Comparison of ENCODE assay signal across 1 cellular context in genomic region chr15:90101130-90101968, GRCh38.
A peak's percentile ranks its signal among the peaks of the same experiment; 100 is the strongest.
TF ChIP-seq lines count a peak whose summit lies in the region.

No MANE protein-coding gene starts in this region.

TF ChIP-seq in H1, 55 proteins besides CTCF, POLR2A, EP300 and RAD21 (continued from another document):
- TF ChIP-seq SIN3A (conservative IDR thresholded peaks at IDR 0.05 in 1 of 2, IDR thresholded peaks at IDR 0.05 in 1 of 2; ENCODE audit: low read depth in 1 of 2, low read length in 2 of 2) (peak in 1 of 2 experiments; percentile 30; a peak in 1 of 4 replicates), RBBP5 (IDR thresholded peaks at IDR 0.05; ENCODE audit: borderline replicate concordance, low read depth, low read length) (no peak), EZH2 (IDR thresholded peaks at IDR 0.05; ENCODE audit: low read depth, low read length, severe bottlenecking) (no peak), ZNF274 (IDR thresholded peaks at IDR 0.05; ENCODE audit: borderline replicate concordance, extremely low read depth, low read length) (no peak), TEAD4 (IDR thresholded peaks at IDR 0.05; ENCODE audit: low read depth, low read length) (no peak), POLR2AphosphoS5 (IDR thresholded peaks at IDR 0.05; ENCODE audit: low read depth, low read length) (0 out of 2 replicates have a peak, but pooled peaks have one; percentile 15), SIRT6 (IDR thresholded peaks at IDR 0.05; ENCODE audit: low read length) (no peak), JUN (IDR thresholded peaks at IDR 0.05; ENCODE audit: low read depth, low read length) (no peak), KDM1A (IDR thresholded peaks at IDR 0.05; ENCODE audit: borderline replicate concordance, low read length) (no peak), CHD7 (IDR thresholded peaks at IDR 0.05; ENCODE audit: insufficient replicate concordance, low read length) (no peak), HDAC6 (IDR thresholded peaks at IDR 0.05; ENCODE audit: low read depth, low read length) (no peak), CBX5 (IDR thresholded peaks at IDR 0.05; ENCODE audit: low read depth, low read length) (no peak), TAF7 (optimal IDR thresholded peaks at IDR 0.05; ENCODE audit: borderline replicate concordance, low read depth, low read length) (no peak), RFX5 (IDR thresholded peaks at IDR 0.05; ENCODE audit: borderline replicate concordance, low read depth, low read length) (no peak), EGR1 (IDR thresholded peaks at IDR 0.05; ENCODE audit: borderline replicate concordance, low read depth, low read length) (no peak), SRF (IDR thresholded peaks at IDR 0.05; ENCODE audit: low read depth, low read length) (no peak), CREB1 (IDR thresholded peaks at IDR 0.05) (no peak), GTF2F1 (IDR thresholded peaks at IDR 0.05; ENCODE audit: borderline replicate concordance, low read depth, low read length) (no peak), FOSL1 (IDR thresholded peaks at IDR 0.05; ENCODE audit: insufficient read depth, low read depth, low read length) (no peak), SIX5 (IDR thresholded peaks at IDR 0.05; ENCODE audit: low read depth, low read length) (no peak), SP1 (IDR thresholded peaks at IDR 0.05; ENCODE audit: low read depth, low read length) (no peak), BACH1 (IDR thresholded peaks at IDR 0.05; ENCODE audit: low read length) (no peak), POU5F1 (IDR thresholded peaks at IDR 0.05; ENCODE audit: low read depth, low read length) (no peak), SUZ12 (IDR thresholded peaks at IDR 0.05; ENCODE audit: low read length) (no peak), YY1 (IDR thresholded peaks at IDR 0.05; ENCODE audit: low read depth, low read length) (no peak), ATF2 (IDR thresholded peaks at IDR 0.05; ENCODE audit: low read length) (no peak), SP4 (IDR thresholded peaks at IDR 0.05; ENCODE audit: low read length) (no peak), NRF1 (IDR thresholded peaks at IDR 0.05; ENCODE audit: low read depth, low read length) (no peak), GABPA (IDR thresholded peaks at IDR 0.05; ENCODE audit: borderline replicate concordance, insufficient read depth, low read length) (no peak), CHD1 (IDR thresholded peaks at IDR 0.05; ENCODE audit: low read depth, low read length) (no peak), E2F6 (IDR thresholded peaks at IDR 0.05) (peak; percentile 73), BCL11A (IDR thresholded peaks at IDR 0.05; ENCODE audit: low read depth in 2 of 2, low read length in 2 of 2) (no peak), SP2 (IDR thresholded peaks at IDR 0.05; ENCODE audit: low read length) (no peak), TCF12 (IDR thresholded peaks at IDR 0.05; ENCODE audit: low read depth, low read length) (no peak), RNF2 (IDR thresholded peaks at IDR 0.05; ENCODE audit: borderline replicate concordance, low read depth, low read length, missing control alignments, poor library complexity, severe bottlenecking) (no peak), PHF8 (conservative IDR thresholded peaks at IDR 0.05; ENCODE audit: low read depth, low read length) (no peak), CEBPB (IDR thresholded peaks at IDR 0.05; ENCODE audit: low read depth, low read length) (no peak), USF2 (IDR thresholded peaks at IDR 0.05; ENCODE audit: low read length) (no peak), MAX (IDR thresholded peaks at IDR 0.05) (no peak; the same call in 1 of the 2 replicates), KDM5A (IDR thresholded peaks at IDR 0.05; ENCODE audit: low read length) (no peak), CTBP2 (IDR thresholded peaks at IDR 0.05; ENCODE audit: borderline replicate concordance, insufficient read depth, insufficient read length, low read length) (no peak), TBP (IDR thresholded peaks at IDR 0.05; ENCODE audit: low read depth, low read length) (no peak), CBX8 (IDR thresholded peaks at IDR 0.05; ENCODE audit: borderline replicate concordance, low read depth, low read length) (no peak), CHD2 (IDR thresholded peaks at IDR 0.05; ENCODE audit: low read length) (no peak), JUND (IDR thresholded peaks at IDR 0.05; ENCODE audit: low read length) (no peak), SAP30 (IDR thresholded peaks at IDR 0.05; ENCODE audit: insufficient read depth, insufficient replicate concordance, low read length) (peak; percentile 94), KDM4A (IDR thresholded peaks at IDR 0.05; ENCODE audit: low read depth, low read length, severe bottlenecking) (peak; percentile 42), HDAC2 (IDR thresholded peaks at IDR 0.05; ENCODE audit: borderline replicate concordance in 1 of 2, low read depth in 2 of 2, low read length in 2 of 2) (no peak)
